In genomic region chr6:167329014-167329413, GRCh38 we compare ENCODE assay signal across 17 cellular contexts. TPM values are rescaled to one million over a fixed set of nuclear protein-coding genes. Genes with fewer than 3 reads are reported as not detected.
DNase-seq lines count a peak whose midpoint lies in the region; ATAC-seq and TF ChIP-seq lines count a peak whose summit lies in the region.
"Had no signal": no experiment of that assay in that cellular context is flagged by ENCODE, and none has a peak within 500 bp of the region (broad histone marks: within the 10 kb centered on the region; RNA-seq: fewer than 3 reads in every experiment).

No MANE protein-coding gene starts in this region.

- H3K27me3 Mint-ChIP-seq in activated CD4-positive, alpha-beta T cell treated with anti-CD3 and anti-CD28 coated beads for 36 hours = peaks cover 12% of the 10 kb centered on the region
- peaks cover 11% of the 10 kb centered on the region for H3K27me3 Mint-ChIP-seq in activated naive CD4-positive, alpha-beta T cell treated with anti-CD3 and anti-CD28 coated beads for 36 hours (ENCODE audit: low read depth)
- H3K27me3 Mint-ChIP-seq in activated naive CD4-positive, alpha-beta T cell treated with anti-CD3 and anti-CD28 coated beads, Interleukin-2, amount 10 ng/mL, durations not matched to agents 7 days and 5 days = peaks cover 17% of the 10 kb centered on the region
- H3K27me3 Mint-ChIP-seq in WTC11 (ENCODE audit: low read depth) = peaks cover 6% of the 10 kb centered on the region

- H3K36me3 Mint-ChIP-seq in activated CD4-positive, alpha-beta T cell treated with anti-CD3 and anti-CD28 coated beads for 36 hours (ENCODE audit: low read depth) = no peaks in the 10 kb centered on the region
- no peaks in the 10 kb centered on the region for H3K36me3 Mint-ChIP-seq in activated naive CD4-positive, alpha-beta T cell treated with anti-CD3 and anti-CD28 coated beads for 36 hours (ENCODE audit: low read depth)
- no peaks in the 10 kb centered on the region for H3K36me3 Mint-ChIP-seq in activated naive CD4-positive, alpha-beta T cell treated with anti-CD3 and anti-CD28 coated beads, Interleukin-2, amount 10 ng/mL, durations not matched to agents 7 days and 5 days
- H3K36me3 Mint-ChIP-seq in WTC11 = peaks cover 19% of the 10 kb centered on the region
- H3K36me3 Mint-ChIP-seq: CD4-positive, alpha-beta memory T cell had no signal

- no peak overlapping the region for H3K27ac Mint-ChIP-seq in activated CD4-positive, alpha-beta T cell treated with anti-CD3 and anti-CD28 coated beads for 36 hours
- no peak overlapping the region for H3K27ac Mint-ChIP-seq in activated naive CD4-positive, alpha-beta T cell treated with anti-CD3 and anti-CD28 coated beads for 36 hours
- no peak overlapping the region for H3K27ac Mint-ChIP-seq in activated naive CD4-positive, alpha-beta T cell treated with anti-CD3 and anti-CD28 coated beads, Interleukin-2, amount 10 ng/mL, durations not matched to agents 7 days and 5 days
- no peak overlapping the region for H3K27ac Mint-ChIP-seq in WTC11
- H3K27ac Mint-ChIP-seq: B cell; CD4-positive, alpha-beta memory T cell had no signal

- peaks cover 9% of the 10 kb centered on the region for H3K4me1 Mint-ChIP-seq in activated CD4-positive, alpha-beta T cell treated with anti-CD3 and anti-CD28 coated beads for 36 hours
- H3K4me1 Mint-ChIP-seq in activated naive CD4-positive, alpha-beta T cell treated with anti-CD3 and anti-CD28 coated beads for 36 hours (ENCODE audit: low read depth) = no peaks in the 10 kb centered on the region
- H3K4me1 Mint-ChIP-seq in activated naive CD4-positive, alpha-beta T cell treated with anti-CD3 and anti-CD28 coated beads, Interleukin-2, amount 10 ng/mL, durations not matched to agents 7 days and 5 days = no peaks in the 10 kb centered on the region
- 0 out of 2 replicates have a peak, but pooled peaks cover 3% of the 10 kb centered on the region for H3K4me1 Mint-ChIP-seq in WTC11
- H3K4me1 Mint-ChIP-seq: CD4-positive, alpha-beta memory T cell had no signal

- no peak for TF ChIP-seq CTCF in WTC11 (IDR thresholded peaks at IDR 0.05)

- peak; percentile 55 for DNase-seq in activated CD4-positive, alpha-beta T cell treated with anti-CD3 and anti-CD28 coated beads for 36 hours
- DNase-seq in activated CD4-positive, alpha-beta T cell treated with anti-CD3 and anti-CD28 coated beads, Interleukin-2, amount 50 U/mL, for 4 hours = no peak
- peak; percentile 16 for DNase-seq in activated naive CD4-positive, alpha-beta T cell treated with anti-CD3 and anti-CD28 coated beads for 36 hours
- no peak for DNase-seq in activated naive CD4-positive, alpha-beta T cell treated with anti-CD3 and anti-CD28 coated beads, Interleukin-2, amount 10 ng/mL, durations not matched to agents 7 days and 5 days
- DNase-seq in WTC11 (ENCODE audit: low spot score) (no peak), medulla oblongata (ENCODE audit: extremely low spot score) (no peak)
- DNase-seq in stimulated activated CD8-positive, alpha-beta memory T cell treated with anti-CD3 and anti-CD28 coated beads, Interleukin-4, amount 100 ng/mL, for 48 hours = peak; percentile 36
- DNase-seq: CD4-positive, alpha-beta memory T cell; DMS79; KBM-7; NCI-H1417 treated with DMSO at 0.1 percent for 48 hours; NCI-H1930; NCI-H526 treated with DMSO at 0.1 percent for 48 hours had no signal

- CTCF ChIA-PET in activated CD4-positive, alpha-beta T cell treated with anti-CD3 and anti-CD28 coated beads for 36 hours (lab: Charles Lee) = interaction anchor here (0.8 to 2.5 kb wide), 5 partner anchors 13 to 37 kb away, joined by 3 to 22 read pairs (median 4); no protein-coding TSS in a partner anchor
- CTCF ChIA-PET in activated naive CD4-positive, alpha-beta T cell treated with anti-CD3 and anti-CD28 coated beads for 36 hours (lab: Charles Lee) = interaction anchor here (1.0 to 1.2 kb wide), 2 partner anchors 23 to 39 kb away, joined by 3 to 4 read pairs; no protein-coding TSS in a partner anchor
- CTCF ChIA-PET in activated naive CD4-positive, alpha-beta T cell treated with anti-CD3 and anti-CD28 coated beads, Interleukin-2, amount 10 ng/mL, durations not matched to agents 7 days and 5 days (lab: Charles Lee) = no interaction called here
- CTCF ChIA-PET in WTC11 (lab: Charles Lee) = interaction anchor here (0.5 to 1.4 kb wide), 6 partner anchors 14 to 554 kb away, joined by 3 to 9 read pairs (median 3); no protein-coding TSS in a partner anchor

- intact Hi-C loops in activated CD4-positive, alpha-beta T cell treated with anti-CD3 and anti-CD28 coated beads for 36 hours (cut with DNase I, micrococcal nuclease) = loop anchor here (2.0 kb wide), 1 partner anchor 22 kb away; no protein-coding TSS in a partner anchor
- intact Hi-C loops in activated naive CD4-positive, alpha-beta T cell treated with anti-CD3 and anti-CD28 coated beads for 36 hours (cut with micrococcal nuclease) = no loop called here

- H3K9me3 Mint-ChIP-seq in activated CD4-positive, alpha-beta T cell treated with anti-CD3 and anti-CD28 coated beads for 36 hours (ENCODE audit: low read depth) = no peaks in the 10 kb centered on the region
- H3K9me3 Mint-ChIP-seq in activated naive CD4-positive, alpha-beta T cell treated with anti-CD3 and anti-CD28 coated beads for 36 hours = no peaks in the 10 kb centered on the region
- no peaks in the 10 kb centered on the region for H3K9me3 Mint-ChIP-seq in activated naive CD4-positive, alpha-beta T cell treated with anti-CD3 and anti-CD28 coated beads, Interleukin-2, amount 10 ng/mL, durations not matched to agents 7 days and 5 days
- H3K9me3 Mint-ChIP-seq in WTC11 = peaks cover 30% of the 10 kb centered on the region
- H3K9me3 Mint-ChIP-seq: CD4-positive, alpha-beta memory T cell had no signal

- no peak overlapping the region for H3K4me3 Mint-ChIP-seq in activated CD4-positive, alpha-beta T cell treated with anti-CD3 and anti-CD28 coated beads for 36 hours
- H3K4me3 Mint-ChIP-seq in activated naive CD4-positive, alpha-beta T cell treated with anti-CD3 and anti-CD28 coated beads for 36 hours = no peak overlapping the region
- H3K4me3 Mint-ChIP-seq in activated naive CD4-positive, alpha-beta T cell treated with anti-CD3 and anti-CD28 coated beads, Interleukin-2, amount 10 ng/mL, durations not matched to agents 7 days and 5 days = no peak overlapping the region
- H3K4me3 Mint-ChIP-seq in WTC11 = no peak overlapping the region
- H3K4me3 Mint-ChIP-seq: B cell; CD4-positive, alpha-beta memory T cell had no signal

- ATAC-seq in activated CD4-positive, alpha-beta T cell treated with anti-CD3 and anti-CD28 coated beads for 36 hours = peak; percentile 97
- ATAC-seq in WTC11 = peak; percentile 78
- no peak for ATAC-seq in GM21737 (IDR thresholded peaks at IDR 0.05; ENCODE audit: unreplicated experiment)

- POLR2A ChIA-PET in activated CD4-positive, alpha-beta T cell treated with anti-CD3 and anti-CD28 coated beads for 36 hours (lab: Charles Lee) = interaction anchor here (0.7 to 1.6 kb wide), 2 partner anchors 22 to 235 kb away, joined by 3 to 4 read pairs; no protein-coding TSS in a partner anchor
- POLR2A ChIA-PET in WTC11 (lab: Charles Lee) = no interaction called here

TF ChIP-seq in WTC11, 78 proteins besides CTCF, POLR2A, EP300 and RAD21:
- no peak for TF ChIP-seq E2F5 (CRISPR knock-in tag; IDR thresholded peaks at IDR 0.05)
- no peak for TF ChIP-seq ZNF232 (CRISPR knock-in tag; IDR thresholded peaks at IDR 0.05)
- TF ChIP-seq NR1H2 (CRISPR knock-in tag; IDR thresholded peaks at IDR 0.05) = no peak
- no peak for TF ChIP-seq CREB1 (CRISPR knock-in tag; IDR thresholded peaks at IDR 0.05)
- TF ChIP-seq ETV6 (CRISPR knock-in tag; IDR thresholded peaks at IDR 0.05) = no peak
- no peak for TF ChIP-seq IRF2 (CRISPR knock-in tag; IDR thresholded peaks at IDR 0.05; ENCODE audit: borderline replicate concordance, low read depth)
- no peak for TF ChIP-seq SP1 (CRISPR knock-in tag; conservative IDR thresholded peaks at IDR 0.05)
- no peak for TF ChIP-seq TCF7 (CRISPR knock-in tag; IDR thresholded peaks at IDR 0.05; ENCODE audit: low read depth)
- no peak for TF ChIP-seq AR (CRISPR knock-in tag; IDR thresholded peaks at IDR 0.05)

RNA-seq across cellular contexts. Expression of gene TTLL2, which starts 4.1 kb away (rescaled TPM):
- not detected for total RNA-seq in activated CD4-positive, alpha-beta T cell treated with anti-CD3 and anti-CD28 coated beads for 36 hours
- total RNA-seq in activated naive CD4-positive, alpha-beta T cell treated with anti-CD3 and anti-CD28 coated beads for 36 hours = not detected
- not detected in 3 replicates for total RNA-seq in WTC11 (2021)
- total RNA-seq: B cell; CD4-positive, alpha-beta memory T cell; G401; RPMI7951 had no signal

RNA-seq across cellular contexts. Expression of gene UNC93A, which starts 37.9 kb away (rescaled TPM):
- total RNA-seq in activated CD4-positive, alpha-beta T cell treated with anti-CD3 and anti-CD28 coated beads for 36 hours = not detected
- total RNA-seq in activated naive CD4-positive, alpha-beta T cell treated with anti-CD3 and anti-CD28 coated beads for 36 hours = not detected
- 0.70 to 3.1 TPM (median 1.8 TPM) in 3 replicates for total RNA-seq in WTC11 (2021)
- total RNA-seq: B cell; CD4-positive, alpha-beta memory T cell; G401; RPMI7951 had no signal

Comparison
In these comparisons a context has a peak if more than half of its experiments do, and no peak if none do; other contexts are left out.
1. DNase-seq: peak in activated CD4-positive, alpha-beta T cell treated with anti-CD3 and anti-CD28 coated beads for 36 hours (single experiment), activated naive CD4-positive, alpha-beta T cell treated with anti-CD3 and anti-CD28 coated beads for 36 hours (single experiment) and stimulated activated CD8-positive, alpha-beta memory T cell treated with anti-CD3 and anti-CD28 coated beads, Interleukin-4, amount 100 ng/mL, for 48 hours (single experiment); none in activated CD4-positive, alpha-beta T cell treated with anti-CD3 and anti-CD28 coated beads, Interleukin-2, amount 50 U/mL, for 4 hours (0 of 2), activated naive CD4-positive, alpha-beta T cell treated with anti-CD3 and anti-CD28 coated beads, Interleukin-2, amount 10 ng/mL, durations not matched to agents 7 days and 5 days (single experiment), WTC11 (single experiment) and medulla oblongata (single experiment).